27 cellular contexts compared by ENCODE assay signal in genomic region chr1:166685200-166685599, GRCh38.
"Had no signal": no experiment of that assay in that cellular context is flagged by ENCODE, and none has a peak within 500 bp of the region (broad histone marks: within the 10 kb centered on the region; RNA-seq: fewer than 3 reads in every experiment).

No MANE protein-coding gene starts in this region.

- ATAC-seq: stimulated activated effector memory CD8-positive, alpha-beta T cell treated with anti-CD3 and anti-CD28 coated beads, Interleukin-12 subunit alpha, Interleukin-12 subunit beta, amount 100 ng/mL, for 72 hours; stimulated activated memory B cell treated with anti-CD40 and anti-IgM and Interleukin-4, amounts not matched to agents 10 μg/mL and 1 μg/mL and 100 μg/mL, for 72 hours; stimulated activated naive B cell treated with anti-CD40 and anti-IgM and Interleukin-4, amounts not matched to agents 10 μg/mL and 1 μg/mL and 100 μg/mL, for 72 hours; stimulated activated naive CD8-positive, alpha-beta T cell treated with anti-CD3 and anti-CD28 coated beads, Interleukin-15, amount 100 ng/mL, for 72 hours; stimulated activated naive CD8-positive, alpha-beta T cell treated with anti-CD3 and anti-CD28 coated beads, Interleukin-15, Interleukin-2, amounts not matched to agents 100 U/mL and 50 U/mL, for 24 hours; upper lobe of right lung had no signal

- H3K4me3 ChIP-seq: stomach, suprapubic skin, testis, thoracic aorta, thyroid gland, tibial artery, tibial nerve, transverse colon, upper lobe of left lung, upper lobe of right lung, uterus, vagina had no signal

- H3K27me3 ChIP-seq: stomach, testis, thyroid gland, tibial artery, tibial nerve, transverse colon, upper lobe of left lung, upper lobe of right lung, uterus, vagina had no signal

- FAIRE-seq: urothelium cell line had no signal

- DNase-seq: stimulated activated CD4-positive, alpha-beta T cell treated with anti-CD3 and anti-CD28 coated beads, Interleukin-2, amount 100 ng/mL, for 48 hours; stimulated activated CD4-positive, alpha-beta T cell treated with anti-CD3 and anti-CD28 coated beads, Interleukin-4, amount 100 ng/mL, for 1 hour; stimulated activated CD4-positive, alpha-beta T cell treated with anti-CD3 and anti-CD28 coated beads, Interleukin-4, amount 100 ng/mL, for 24 hours; stimulated activated CD4-positive, alpha-beta T cell treated with anti-CD3 and anti-CD28 coated beads, Interleukin-4, amount 100 ng/mL, for 4 hours; stimulated activated CD8-positive, alpha-beta memory T cell treated with anti-CD3 and anti-CD28 coated beads, Interleukin-4, amount 100 ng/mL, for 48 hours; stimulated activated naive B cell treated with anti-CD40 and anti-IgM and Interleukin-4, amounts not matched to agents 10 μg/mL and 1 μg/mL and 100 μg/mL, for 72 hours; stimulated activated naive CD4-positive, alpha-beta T cell; stimulated activated naive CD4-positive, alpha-beta T cell treated with Interleukin-2 at 50 U/mL for 16 hours; stimulated activated naive CD8-positive, alpha-beta T cell treated with anti-CD3 and anti-CD28 coated beads, Interleukin-15, amount 100 ng/mL, for 72 hours; stimulated activated naive CD8-positive, alpha-beta T cell treated with anti-CD3 and anti-CD28 coated beads, Interleukin-15, Interleukin-2, amounts not matched to agents 100 U/mL and 50 U/mL, for 24 hours; stomach; substantia nigra; testis; thyroid gland; tibial artery; transverse colon; trophoblast cell; upper lobe of left lung; upper lobe of right lung; uterus had no signal

- H3K4me1 ChIP-seq: stomach, suprapubic skin, testis, thyroid gland, tibial artery, tibial nerve, transverse colon, upper lobe of left lung, upper lobe of right lung, uterus, vagina had no signal

- H3K27ac ChIP-seq: stomach, suprapubic skin, testis, thoracic aorta, thyroid gland, tibial artery, tibial nerve, transverse colon, upper lobe of left lung, upper lobe of right lung, uterus, vagina had no signal

- H3K9me3 ChIP-seq: suprapubic skin, testis, thoracic aorta, thyroid gland, transverse colon, upper lobe of left lung, upper lobe of right lung, uterus, vagina had no signal

- H3K36me3 ChIP-seq: stomach, suprapubic skin, thoracic aorta, thyroid gland, tibial artery, tibial nerve, transverse colon, upper lobe of left lung, upper lobe of right lung, uterus, vagina had no signal
